1 cellular context compared by ENCODE assay signal in the genomic region with DNA sequence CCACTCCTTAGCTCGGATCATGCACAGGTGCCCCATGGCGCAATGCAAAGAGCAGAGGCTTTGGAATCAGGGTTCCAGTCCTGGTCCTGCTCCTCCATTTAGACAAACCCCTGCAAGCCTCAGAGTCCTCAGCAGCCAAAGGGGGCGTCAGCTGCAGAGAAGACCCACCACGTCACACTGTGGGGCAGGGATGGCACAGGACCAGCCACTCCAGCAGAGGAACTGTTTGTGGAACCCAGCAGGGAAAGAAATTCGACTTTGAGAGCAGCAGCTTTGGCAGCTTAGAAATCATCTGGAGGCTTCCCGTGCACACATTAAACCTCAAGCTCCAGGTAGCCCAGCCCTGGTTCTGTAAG.
TF ChIP-seq lines count a peak whose summit lies in the region.

No MANE protein-coding gene starts in this region.

TF ChIP-seq in WTC11, 78 proteins besides CTCF, POLR2A, EP300 and RAD21:
- TF ChIP-seq, protein P1, sequence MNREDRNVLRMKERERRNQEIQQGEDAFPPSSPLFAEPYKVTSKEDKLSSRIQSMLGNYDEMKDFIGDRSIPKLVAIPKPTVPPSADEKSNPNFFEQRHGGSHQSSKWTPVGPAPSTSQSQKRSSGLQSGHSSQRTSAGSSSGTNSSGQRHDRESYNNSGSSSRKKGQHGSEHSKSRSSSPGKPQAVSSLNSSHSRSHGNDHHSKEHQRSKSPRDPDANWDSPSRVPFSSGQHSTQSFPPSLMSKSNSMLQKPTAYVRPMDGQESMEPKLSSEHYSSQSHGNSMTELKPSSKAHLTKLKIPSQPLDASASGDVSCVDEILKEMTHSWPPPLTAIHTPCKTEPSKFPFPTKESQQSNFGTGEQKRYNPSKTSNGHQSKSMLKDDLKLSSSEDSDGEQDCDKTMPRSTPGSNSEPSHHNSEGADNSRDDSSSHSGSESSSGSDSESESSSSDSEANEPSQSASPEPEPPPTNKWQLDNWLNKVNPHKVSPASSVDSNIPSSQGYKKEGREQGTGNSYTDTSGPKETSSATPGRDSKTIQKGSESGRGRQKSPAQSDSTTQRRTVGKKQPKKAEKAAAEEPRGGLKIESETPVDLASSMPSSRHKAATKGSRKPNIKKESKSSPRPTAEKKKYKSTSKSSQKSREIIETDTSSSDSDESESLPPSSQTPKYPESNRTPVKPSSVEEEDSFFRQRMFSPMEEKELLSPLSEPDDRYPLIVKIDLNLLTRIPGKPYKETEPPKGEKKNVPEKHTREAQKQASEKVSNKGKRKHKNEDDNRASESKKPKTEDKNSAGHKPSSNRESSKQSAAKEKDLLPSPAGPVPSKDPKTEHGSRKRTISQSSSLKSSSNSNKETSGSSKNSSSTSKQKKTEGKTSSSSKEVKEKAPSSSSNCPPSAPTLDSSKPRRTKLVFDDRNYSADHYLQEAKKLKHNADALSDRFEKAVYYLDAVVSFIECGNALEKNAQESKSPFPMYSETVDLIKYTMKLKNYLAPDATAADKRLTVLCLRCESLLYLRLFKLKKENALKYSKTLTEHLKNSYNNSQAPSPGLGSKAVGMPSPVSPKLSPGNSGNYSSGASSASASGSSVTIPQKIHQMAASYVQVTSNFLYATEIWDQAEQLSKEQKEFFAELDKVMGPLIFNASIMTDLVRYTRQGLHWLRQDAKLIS (CRISPR knock-in tag; IDR thresholded peaks at IDR 0.05; ENCODE audit: borderline replicate concordance), result no peak
- no peak for TF ChIP-seq MYBL2 (CRISPR knock-in tag; IDR thresholded peaks at IDR 0.05)
- TF ChIP-seq, protein P2, sequence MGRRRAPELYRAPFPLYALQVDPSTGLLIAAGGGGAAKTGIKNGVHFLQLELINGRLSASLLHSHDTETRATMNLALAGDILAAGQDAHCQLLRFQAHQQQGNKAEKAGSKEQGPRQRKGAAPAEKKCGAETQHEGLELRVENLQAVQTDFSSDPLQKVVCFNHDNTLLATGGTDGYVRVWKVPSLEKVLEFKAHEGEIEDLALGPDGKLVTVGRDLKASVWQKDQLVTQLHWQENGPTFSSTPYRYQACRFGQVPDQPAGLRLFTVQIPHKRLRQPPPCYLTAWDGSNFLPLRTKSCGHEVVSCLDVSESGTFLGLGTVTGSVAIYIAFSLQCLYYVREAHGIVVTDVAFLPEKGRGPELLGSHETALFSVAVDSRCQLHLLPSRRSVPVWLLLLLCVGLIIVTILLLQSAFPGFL (CRISPR knock-in tag; IDR thresholded peaks at IDR 0.05; ENCODE audit: borderline replicate concordance), result no peak
- TF ChIP-seq ATF1 (CRISPR knock-in tag; IDR thresholded peaks at IDR 0.05), result no peak
- TF ChIP-seq, protein P3, sequence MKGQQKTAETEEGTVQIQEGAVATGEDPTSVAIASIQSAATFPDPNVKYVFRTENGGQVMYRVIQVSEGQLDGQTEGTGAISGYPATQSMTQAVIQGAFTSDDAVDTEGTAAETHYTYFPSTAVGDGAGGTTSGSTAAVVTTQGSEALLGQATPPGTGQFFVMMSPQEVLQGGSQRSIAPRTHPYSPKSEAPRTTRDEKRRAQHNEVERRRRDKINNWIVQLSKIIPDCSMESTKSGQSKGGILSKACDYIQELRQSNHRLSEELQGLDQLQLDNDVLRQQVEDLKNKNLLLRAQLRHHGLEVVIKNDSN (CRISPR knock-in tag; IDR thresholded peaks at IDR 0.05), result no peak
- no peak for TF ChIP-seq NR1H2 (CRISPR knock-in tag; IDR thresholded peaks at IDR 0.05)
- TF ChIP-seq, protein P4, sequence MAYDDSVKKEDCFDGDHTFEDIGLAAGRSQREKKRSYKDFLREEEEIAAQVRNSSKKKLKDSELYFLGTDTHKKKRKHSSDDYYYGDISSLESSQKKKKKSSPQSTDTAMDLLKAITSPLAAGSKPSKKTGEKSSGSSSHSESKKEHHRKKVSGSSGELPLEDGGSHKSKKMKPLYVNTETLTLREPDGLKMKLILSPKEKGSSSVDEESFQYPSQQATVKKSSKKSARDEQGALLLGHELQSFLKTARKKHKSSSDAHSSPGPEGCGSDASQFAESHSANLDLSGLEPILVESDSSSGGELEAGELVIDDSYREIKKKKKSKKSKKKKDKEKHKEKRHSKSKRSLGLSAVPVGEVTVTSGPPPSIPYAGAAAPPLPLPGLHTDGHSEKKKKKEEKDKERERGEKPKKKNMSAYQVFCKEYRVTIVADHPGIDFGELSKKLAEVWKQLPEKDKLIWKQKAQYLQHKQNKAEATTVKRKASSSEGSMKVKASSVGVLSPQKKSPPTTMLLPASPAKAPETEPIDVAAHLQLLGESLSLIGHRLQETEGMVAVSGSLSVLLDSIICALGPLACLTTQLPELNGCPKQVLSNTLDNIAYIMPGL (CRISPR knock-in tag; IDR thresholded peaks at IDR 0.05), result no peak
- TF ChIP-seq, protein P5, sequence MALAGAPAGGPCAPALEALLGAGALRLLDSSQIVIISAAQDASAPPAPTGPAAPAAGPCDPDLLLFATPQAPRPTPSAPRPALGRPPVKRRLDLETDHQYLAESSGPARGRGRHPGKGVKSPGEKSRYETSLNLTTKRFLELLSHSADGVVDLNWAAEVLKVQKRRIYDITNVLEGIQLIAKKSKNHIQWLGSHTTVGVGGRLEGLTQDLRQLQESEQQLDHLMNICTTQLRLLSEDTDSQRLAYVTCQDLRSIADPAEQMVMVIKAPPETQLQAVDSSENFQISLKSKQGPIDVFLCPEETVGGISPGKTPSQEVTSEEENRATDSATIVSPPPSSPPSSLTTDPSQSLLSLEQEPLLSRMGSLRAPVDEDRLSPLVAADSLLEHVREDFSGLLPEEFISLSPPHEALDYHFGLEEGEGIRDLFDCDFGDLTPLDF (CRISPR knock-in tag; IDR thresholded peaks at IDR 0.05), result no peak
- no peak for TF ChIP-seq RORB (CRISPR knock-in tag; IDR thresholded peaks at IDR 0.05)
- TF ChIP-seq JAZF1 (CRISPR knock-in tag; IDR thresholded peaks at IDR 0.05), result no peak
- TF ChIP-seq, protein P6, sequence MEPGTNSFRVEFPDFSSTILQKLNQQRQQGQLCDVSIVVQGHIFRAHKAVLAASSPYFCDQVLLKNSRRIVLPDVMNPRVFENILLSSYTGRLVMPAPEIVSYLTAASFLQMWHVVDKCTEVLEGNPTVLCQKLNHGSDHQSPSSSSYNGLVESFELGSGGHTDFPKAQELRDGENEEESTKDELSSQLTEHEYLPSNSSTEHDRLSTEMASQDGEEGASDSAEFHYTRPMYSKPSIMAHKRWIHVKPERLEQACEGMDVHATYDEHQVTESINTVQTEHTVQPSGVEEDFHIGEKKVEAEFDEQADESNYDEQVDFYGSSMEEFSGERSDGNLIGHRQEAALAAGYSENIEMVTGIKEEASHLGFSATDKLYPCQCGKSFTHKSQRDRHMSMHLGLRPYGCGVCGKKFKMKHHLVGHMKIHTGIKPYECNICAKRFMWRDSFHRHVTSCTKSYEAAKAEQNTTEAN (CRISPR knock-in tag; IDR thresholded peaks at IDR 0.05), result no peak
- no peak for TF ChIP-seq ELF4 (CRISPR knock-in tag; IDR thresholded peaks at IDR 0.05; ENCODE audit: low read depth)
- TF ChIP-seq SMAD4 (CRISPR knock-in tag; IDR thresholded peaks at IDR 0.05), result no peak
- TF ChIP-seq ZNF423 (CRISPR knock-in tag; IDR thresholded peaks at IDR 0.05), result no peak
